12 cellular contexts compared by ENCODE assay signal in the genomic region with DNA sequence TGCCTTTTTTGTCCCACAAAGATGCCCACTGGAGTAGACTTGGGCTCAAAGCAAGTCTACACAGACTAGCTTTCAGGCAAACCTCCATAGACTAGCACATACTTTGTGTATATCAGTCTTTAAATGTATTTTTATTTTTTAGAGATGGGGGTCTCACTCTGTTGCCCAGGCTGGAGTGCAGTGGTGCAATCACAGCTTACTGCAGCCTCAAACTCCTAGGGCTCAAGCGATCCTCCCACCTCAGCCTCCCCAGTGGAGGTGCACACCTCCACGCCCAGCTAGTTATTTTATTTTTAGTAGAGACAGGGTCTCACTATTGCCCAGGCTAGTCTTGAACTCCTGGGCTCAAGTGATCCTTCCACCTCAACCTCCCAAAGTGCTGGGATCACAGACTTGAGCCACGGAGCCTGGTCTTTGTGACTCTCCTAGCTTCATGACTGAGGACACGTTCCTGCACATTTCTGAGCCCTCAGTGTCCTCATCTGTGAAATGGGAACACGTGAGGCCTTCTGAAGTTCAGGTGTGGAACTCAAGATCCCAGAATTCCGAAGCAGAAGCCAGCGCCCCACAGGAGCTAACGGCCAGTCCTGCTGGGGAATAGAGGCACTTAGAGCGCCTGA. TPM values are rescaled to one million over a fixed set of nuclear protein-coding genes. Genes with fewer than 3 reads are reported as not detected.
A peak's percentile ranks its signal among the peaks of the same experiment; 100 is the strongest.
DNase-seq lines count a peak whose midpoint lies in the region; ATAC-seq and TF ChIP-seq lines count a peak whose summit lies in the region.
"Had no signal": no experiment of that assay in that cellular context is flagged by ENCODE, and none has a peak within 500 bp of the region (broad histone marks: within the 10 kb centered on the region; RNA-seq: fewer than 3 reads in every experiment).

No MANE protein-coding gene starts in this region.

- H3K27ac ChIP-seq in tibial artery = peak overlapping the region; percentile 93 to 100
- H3K27ac ChIP-seq: cardiac muscle cell had no signal

- no peak overlapping the region for H3K27ac Mint-ChIP-seq in activated CD8-positive, alpha-beta memory T cell treated with anti-CD3 and anti-CD28 coated beads, Interleukin-2, amount 10 ng/mL, durations not matched to agents 7 days and 5 days
- peak overlapping the region; percentile 13 for H3K27ac Mint-ChIP-seq in chondrocyte (ENCODE audit: unreplicated experiment)
- H3K27ac Mint-ChIP-seq: activated T-cell treated with anti-CD3 and anti-CD28 coated beads, Interleukin-2, amount 50 U/mL, for 72 hours had no signal

- H3K27me3 ChIP-seq in mucosa of stomach (ENCODE audit: control insufficient read depth, insufficient read depth, low read length) = no peaks in the 10 kb centered on the region
- H3K27me3 ChIP-seq in tibial artery = no peaks in the 10 kb centered on the region
- H3K27me3 ChIP-seq: cardiac muscle cell had no signal

- peaks cover 10% of the 10 kb centered on the region for H3K36me3 ChIP-seq in mucosa of stomach (ENCODE audit: control insufficient read depth, insufficient read depth, low read length)
- peaks cover 0 to 21% (median 12%) of the 10 kb centered on the region in 3 donors for H3K36me3 ChIP-seq in tibial artery
- H3K36me3 ChIP-seq: cardiac muscle cell had no signal

- H3K9ac ChIP-seq in mucosa of stomach (ENCODE audit: low read length) = peak overlapping the region; percentile 55

- H3K9me3 ChIP-seq in mucosa of stomach (ENCODE audit: control insufficient read depth, low read length) (no peaks in the 10 kb centered on the region), tibial artery (no peaks in the 10 kb centered on the region)

- no peaks in the 10 kb centered on the region for H3K9me3 Mint-ChIP-seq in activated CD8-positive, alpha-beta memory T cell treated with anti-CD3 and anti-CD28 coated beads, Interleukin-2, amount 10 ng/mL, durations not matched to agents 7 days and 5 days (ENCODE audit: low read depth)
- H3K9me3 Mint-ChIP-seq in chondrocyte (ENCODE audit: low read depth) = no peaks in the 10 kb centered on the region
- H3K9me3 Mint-ChIP-seq: activated T-cell treated with anti-CD3 and anti-CD28 coated beads, Interleukin-2, amount 50 U/mL, for 72 hours had no signal

- H3K4me3 ChIP-seq in mucosa of stomach (ENCODE audit: low read length) (no peak overlapping the region), tibial artery (peak overlapping the region; percentile 85 to 91)
- H3K4me3 ChIP-seq: cardiac muscle cell had no signal

- peak; percentile 44 for DNase-seq in activated CD8-positive, alpha-beta memory T cell treated with anti-CD3 and anti-CD28 coated beads, Interleukin-2, amount 50 U/mL, for 48 hours
- DNase-seq in activated CD8-positive, alpha-beta memory T cell treated with anti-CD3 and anti-CD28 coated beads, Interleukin-2, amount 10 ng/mL, durations not matched to agents 7 days and 5 days = no peak
- DNase-seq in chondrocyte (ENCODE audit: low spot score) = no peak
- no peak for DNase-seq in tibial artery
- no peak for DNase-seq in CD1c-positive myeloid dendritic cell (ENCODE audit: extremely low spot score)
- DNase-seq in DMS153 (lab: John Stamatoyannopoulos, UW) = no peak
- DNase-seq: ACHN, NCI-H2081 treated with DMSO at 0.1 percent for 48 hours had no signal

- no peaks in the 10 kb centered on the region for H3K27me3 Mint-ChIP-seq in activated CD8-positive, alpha-beta memory T cell treated with anti-CD3 and anti-CD28 coated beads, Interleukin-2, amount 10 ng/mL, durations not matched to agents 7 days and 5 days
- H3K27me3 Mint-ChIP-seq in chondrocyte (ENCODE audit: low read depth) = no peaks in the 10 kb centered on the region

- H3K4me1 ChIP-seq in mucosa of stomach (ENCODE audit: control insufficient read depth, insufficient read depth, low read length) (peaks cover 51% of the 10 kb centered on the region), tibial artery (peaks cover 0 to 67% (median 49%) of the 10 kb centered on the region in 4 donors)

- no peaks in the 10 kb centered on the region for H3K36me3 Mint-ChIP-seq in activated CD8-positive, alpha-beta memory T cell treated with anti-CD3 and anti-CD28 coated beads, Interleukin-2, amount 10 ng/mL, durations not matched to agents 7 days and 5 days
- no peaks in the 10 kb centered on the region for H3K36me3 Mint-ChIP-seq in chondrocyte (ENCODE audit: low read depth)

- intact Hi-C loops in tibial artery (cut with DNase I; ENCODE audit: low total_unique reads) = no loop called here

- H3K4me1 Mint-ChIP-seq in activated CD8-positive, alpha-beta memory T cell treated with anti-CD3 and anti-CD28 coated beads, Interleukin-2, amount 10 ng/mL, durations not matched to agents 7 days and 5 days = peaks cover 51% of the 10 kb centered on the region
- peaks cover 29% of the 10 kb centered on the region for H3K4me1 Mint-ChIP-seq in chondrocyte (ENCODE audit: low read depth)

- ATAC-seq in activated CD8-positive, alpha-beta memory T cell treated with anti-CD3 and anti-CD28 coated beads, Interleukin-2, amount 10 ng/mL, durations not matched to agents 7 days and 5 days = no peak
- ATAC-seq in HG03095 (IDR thresholded peaks at IDR 0.05; ENCODE audit: unreplicated experiment) = no peak

- TF ChIP-seq CTCF in chondrocyte (IDR thresholded peaks at IDR 0.05) (no peak), tibial artery (IDR thresholded peaks at IDR 0.05) (no peak)

- CTCF ChIA-PET in activated CD8-positive, alpha-beta memory T cell treated with anti-CD3 and anti-CD28 coated beads, Interleukin-2, amount 10 ng/mL, durations not matched to agents 7 days and 5 days (lab: Charles Lee) = interaction anchor here (0.5 to 6.7 kb wide), 10 partner anchors 8 to 114 kb away, joined by 3 to 62 read pairs (median 4); partner anchors contain the start of genes FAM32A and RAB8A

- no peak overlapping the region for H3K4me3 Mint-ChIP-seq in activated CD8-positive, alpha-beta memory T cell treated with anti-CD3 and anti-CD28 coated beads, Interleukin-2, amount 10 ng/mL, durations not matched to agents 7 days and 5 days
- H3K4me3 Mint-ChIP-seq in chondrocyte (ENCODE audit: unreplicated experiment) = no peak overlapping the region

RNA-seq across cellular contexts. Expression of gene TPM4, which starts 5.1 kb away (rescaled TPM):
- 100 to 1,000 TPM; 491 to 493 TPM for total RNA-seq in activated CD8-positive, alpha-beta memory T cell treated with anti-CD3 and anti-CD28 coated beads, Interleukin-2, amount 10 ng/mL, durations not matched to agents 7 days and 5 days
- total RNA-seq in chondrocyte = 774 to 1,188 TPM (median 1,175 TPM) in 3 replicates

RNA-seq across cellular contexts. Expression of gene RAB8A, which starts 40.5 kb away (rescaled TPM):
- total RNA-seq in activated CD8-positive, alpha-beta memory T cell treated with anti-CD3 and anti-CD28 coated beads, Interleukin-2, amount 10 ng/mL, durations not matched to agents 7 days and 5 days = 100 to 1,000 TPM; 204 to 271 TPM
- 65.5 to 73.7 TPM (median 69.9 TPM) in 3 replicates for total RNA-seq in chondrocyte
